ENCODE assay signal across 23 cellular contexts in the genomic region with DNA sequence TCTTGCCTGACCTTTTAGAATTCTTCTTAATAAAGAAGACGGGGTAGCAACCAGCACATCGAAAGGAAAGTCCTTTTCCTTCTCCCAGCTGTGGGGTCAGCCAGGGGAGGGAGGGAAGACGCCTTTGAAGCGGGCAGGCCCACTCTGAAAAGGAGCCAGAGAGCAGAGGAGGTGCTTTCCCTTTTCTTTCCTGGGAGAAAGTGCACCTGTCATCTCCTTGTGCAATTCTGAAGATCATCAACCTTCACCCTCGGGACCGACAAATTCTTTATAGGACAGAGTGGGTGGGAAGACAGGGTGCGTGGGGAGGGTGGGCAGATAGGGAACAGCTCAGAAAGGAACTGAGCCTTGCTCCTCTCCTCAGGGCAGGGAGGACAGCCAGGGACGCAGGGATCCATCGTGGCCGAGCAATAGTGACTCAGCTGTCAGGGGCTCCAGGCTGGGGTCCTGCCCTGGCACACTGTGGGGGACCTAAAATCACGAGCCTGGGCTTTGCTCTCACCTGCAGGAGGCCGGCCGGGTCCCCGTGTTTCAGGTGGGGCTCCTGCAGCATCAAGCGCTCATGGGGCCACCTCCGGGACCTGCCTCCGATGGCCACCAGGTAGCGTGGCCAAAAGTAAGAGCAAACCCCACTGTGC.
"Had no signal": no experiment of that assay in that cellular context is flagged by ENCODE, and none has a peak within 500 bp of the region (broad histone marks: within the 10 kb centered on the region; RNA-seq: fewer than 3 reads in every experiment).

No MANE protein-coding gene starts in this region.

- H3K4me3 ChIP-seq: gastrocnemius medialis, heart right ventricle, psoas muscle, SK-N-MC, thoracic aorta, upper lobe of left lung had no signal

- H3K4me1 Mint-ChIP-seq: activated B cell treated with CpG ODN at 0.5 μM for 24 hours; activated CD4-positive, alpha-beta memory T cell treated with anti-CD3 and anti-CD28 coated beads, Interleukin-2, amount 10 ng/mL, durations not matched to agents 7 days and 5 days; activated CD8-positive, alpha-beta memory T cell treated with anti-CD3 and anti-CD28 coated beads, Interleukin-2, amount 10 ng/mL, durations not matched to agents 7 days and 5 days; activated naive CD8-positive, alpha-beta T cell treated with anti-CD3 and anti-CD28 coated beads, Interleukin-2, amount 50 U/mL, for 24 hours; activated T-helper 17 cell treated with anti-CD3 and anti-CD28 coated beads, Interleukin-2, amount 50 U/mL, for 72 hours; immature natural killer cell; stimulated activated effector memory CD8-positive, alpha-beta T cell treated with anti-CD3 and anti-CD28 coated beads, Interleukin-12 subunit alpha, Interleukin-12 subunit beta, amount 100 ng/mL, for 72 hours had no signal

- H3K4me1 ChIP-seq: gastrocnemius medialis, heart right ventricle, psoas muscle had no signal

- DNase-seq: activated B cell treated with CpG ODN at 0.5 μM for 24 hours; activated CD4-positive, alpha-beta memory T cell treated with anti-CD3 and anti-CD28 coated beads, Interleukin-2, amount 10 ng/mL, durations not matched to agents 7 days and 5 days; activated CD4-positive, alpha-beta T cell treated with anti-CD3 and anti-CD28 coated beads for 4 hours; activated CD8-positive, alpha-beta memory T cell treated with anti-CD3 and anti-CD28 coated beads, Interleukin-2, amount 10 ng/mL, durations not matched to agents 7 days and 5 days; activated naive CD4-positive, alpha-beta T cell treated with Interleukin-2 at 50 U/mL for 16 hours; activated naive CD8-positive, alpha-beta T cell treated with anti-CD3 and anti-CD28 coated beads, Interleukin-2, amount 50 U/mL, for 24 hours; activated T-cell treated with anti-CD3 and anti-CD28 coated beads, Interleukin-2, amount 50 U/mL, for 1 hour; anterior cingulate cortex; cortex of kidney; gastrocnemius medialis; immature natural killer cell; stimulated activated CD4-positive, alpha-beta T cell treated with anti-CD3 and anti-CD28 coated beads, Interleukin-4, amount 100 ng/mL, for 24 hours; upper lobe of left lung had no signal

- H3K36me3 Mint-ChIP-seq: activated CD8-positive, alpha-beta memory T cell treated with anti-CD3 and anti-CD28 coated beads, Interleukin-2, amount 10 ng/mL, durations not matched to agents 7 days and 5 days; immature natural killer cell; mesothelial cell of epicardium had no signal

- H3K4me3 Mint-ChIP-seq: activated B cell treated with CpG ODN at 0.5 μM for 24 hours; activated CD4-positive, alpha-beta memory T cell treated with anti-CD3 and anti-CD28 coated beads, Interleukin-2, amount 10 ng/mL, durations not matched to agents 7 days and 5 days; activated CD8-positive, alpha-beta memory T cell treated with anti-CD3 and anti-CD28 coated beads, Interleukin-2, amount 10 ng/mL, durations not matched to agents 7 days and 5 days; activated naive CD8-positive, alpha-beta T cell treated with anti-CD3 and anti-CD28 coated beads, Interleukin-2, amount 50 U/mL, for 24 hours; activated T-helper 17 cell treated with anti-CD3 and anti-CD28 coated beads, Interleukin-2, amount 50 U/mL, for 72 hours; immature natural killer cell; mesothelial cell of epicardium; stimulated activated effector memory CD8-positive, alpha-beta T cell treated with anti-CD3 and anti-CD28 coated beads, Interleukin-12 subunit alpha, Interleukin-12 subunit beta, amount 100 ng/mL, for 72 hours; T-helper 2 cell treated with Interferon-gamma antibody and Interleukin-4, amounts not matched to agents 5 μg/mL and 100 μg/mL, for 36 hours had no signal

- H3K27ac ChIP-seq: gastrocnemius medialis, heart right ventricle, psoas muscle, SK-N-MC, thoracic aorta, upper lobe of left lung had no signal

- H3K27ac Mint-ChIP-seq: activated B cell treated with CpG ODN at 0.5 μM for 24 hours; activated CD4-positive, alpha-beta memory T cell treated with anti-CD3 and anti-CD28 coated beads, Interleukin-2, amount 10 ng/mL, durations not matched to agents 7 days and 5 days; activated CD8-positive, alpha-beta memory T cell treated with anti-CD3 and anti-CD28 coated beads, Interleukin-2, amount 10 ng/mL, durations not matched to agents 7 days and 5 days; activated naive CD8-positive, alpha-beta T cell treated with anti-CD3 and anti-CD28 coated beads, Interleukin-2, amount 50 U/mL, for 24 hours; activated T-helper 17 cell treated with anti-CD3 and anti-CD28 coated beads, Interleukin-2, amount 50 U/mL, for 72 hours; immature natural killer cell; mesothelial cell of epicardium; stimulated activated effector memory CD8-positive, alpha-beta T cell treated with anti-CD3 and anti-CD28 coated beads, Interleukin-12 subunit alpha, Interleukin-12 subunit beta, amount 100 ng/mL, for 72 hours; T-helper 2 cell treated with Interferon-gamma antibody and Interleukin-4, amounts not matched to agents 5 μg/mL and 100 μg/mL, for 36 hours had no signal

- H3K9me3 ChIP-seq: gastrocnemius medialis, psoas muscle, thoracic aorta had no signal

- ATAC-seq: activated CD8-positive, alpha-beta memory T cell treated with anti-CD3 and anti-CD28 coated beads, Interleukin-2, amount 10 ng/mL, durations not matched to agents 7 days and 5 days; activated naive CD8-positive, alpha-beta T cell treated with anti-CD3 and anti-CD28 coated beads, Interleukin-2, amount 50 U/mL, for 24 hours; activated T-helper 17 cell treated with anti-CD3 and anti-CD28 coated beads, Interleukin-2, amount 50 U/mL, for 72 hours; esophagus mucosa; gastrocnemius medialis; heart right ventricle; psoas muscle; sciatic nerve; stimulated activated effector memory CD8-positive, alpha-beta T cell treated with anti-CD3 and anti-CD28 coated beads, Interleukin-12 subunit alpha, Interleukin-12 subunit beta, amount 100 ng/mL, for 72 hours had no signal

- H3K27me3 Mint-ChIP-seq: activated CD8-positive, alpha-beta memory T cell treated with anti-CD3 and anti-CD28 coated beads, Interleukin-2, amount 10 ng/mL, durations not matched to agents 7 days and 5 days had no signal

- H3K27me3 ChIP-seq: upper lobe of left lung had no signal

- H3K9me3 Mint-ChIP-seq: T-helper 2 cell treated with Interferon-gamma antibody and Interleukin-4, amounts not matched to agents 5 μg/mL and 100 μg/mL, for 36 hours had no signal

- H3K36me3 ChIP-seq: gastrocnemius medialis, heart right ventricle, thoracic aorta, upper lobe of left lung had no signal
